In genomic region chr4:1298461-1298860, GRCh38 we compare ENCODE assay signal across 27 cellular contexts. TPM values are rescaled to one million over a fixed set of nuclear protein-coding genes. Genes with fewer than 3 reads are reported as not detected.
A peak's percentile ranks its signal among the peaks of the same experiment; 100 is the strongest.
DNase-seq lines count a peak whose midpoint lies in the region; ATAC-seq and TF ChIP-seq lines count a peak whose summit lies in the region.
"Had no signal": no experiment of that assay in that cellular context is flagged by ENCODE, and none has a peak within 500 bp of the region (broad histone marks: within the 10 kb centered on the region; RNA-seq: fewer than 3 reads in every experiment).

No MANE protein-coding gene starts in this region.

- no peak overlapping the region for H3K4me3 ChIP-seq in HL-60 (replicated peaks; ENCODE audit: insufficient read depth, low read length)
- no peak overlapping the region for H3K4me3 ChIP-seq in neutrophil (ENCODE audit: low read depth in 1 of 2, low read length in 1 of 2)
- no peak overlapping the region for H3K4me3 ChIP-seq in upper lobe of left lung
- H3K4me3 ChIP-seq: BLaER1 treated with 17β-estradiol and CSF1 and Interleukin-3, amounts not matched to agents 10 nM and 100 nM; HAP-1; stomach had no signal

- no peaks in the 10 kb centered on the region for H3K9me3 ChIP-seq in neutrophil
- no peaks in the 10 kb centered on the region for H3K9me3 ChIP-seq in upper lobe of left lung
- H3K9me3 ChIP-seq: HAP-1, stomach had no signal

- H3K4me1 ChIP-seq in neutrophil (ENCODE audit: control insufficient read depth in 1 of 2, insufficient read depth in 1 of 2, low read depth in 1 of 2, low read length in 1 of 2) (peaks cover 74 to 78% of the 10 kb centered on the region in 2 experiments), upper lobe of left lung (peaks cover 14 to 38% (median 23%) of the 10 kb centered on the region in 4 donors)
- H3K4me1 ChIP-seq: HAP-1 had no signal

- H3K27ac Mint-ChIP-seq in central memory CD8-positive, alpha-beta T cell (ENCODE audit: low read depth) = peak overlapping the region; percentile 67
- H3K27ac Mint-ChIP-seq: activated CD4-positive, alpha-beta memory T cell treated with anti-CD3 and anti-CD28 coated beads, Interleukin-2, amount 10 ng/mL, durations not matched to agents 7 days and 5 days; T-helper 2 cell treated with Interferon-gamma antibody and Interleukin-4, amounts not matched to agents 5 μg/mL and 100 μg/mL, for 36 hours had no signal

- no peak for TF ChIP-seq CTCF in HL-60 (IDR thresholded peaks at IDR 0.05; ENCODE audit: insufficient read depth, low read length)
- TF ChIP-seq CTCF in neutrophil (IDR thresholded peaks at IDR 0.05) = no peak
- no peak for TF ChIP-seq CTCF in upper lobe of left lung (IDR thresholded peaks at IDR 0.05)

- H3K27me3 ChIP-seq in HL-60 (ENCODE audit: insufficient read depth, poor library complexity, severe bottlenecking) = no peaks in the 10 kb centered on the region
- H3K27me3 ChIP-seq in neutrophil = no peaks in the 10 kb centered on the region
- H3K27me3 ChIP-seq in upper lobe of left lung = no peaks in the 10 kb centered on the region
- H3K27me3 ChIP-seq: BLaER1 treated with 17β-estradiol and CSF1 and Interleukin-3, amounts not matched to agents 10 nM and 100 nM; stomach had no signal

- ATAC-seq in central memory CD8-positive, alpha-beta T cell (replicated peaks; ENCODE audit: extremely low read depth, poor library complexity, severe bottlenecking) = no peak
- ATAC-seq in upper lobe of left lung (ENCODE audit: low FRiP score in 2 of 2) (no peak), GM21576 (IDR thresholded peaks at IDR 0.05; ENCODE audit: unreplicated experiment) (no peak)

- H3K4me3 Mint-ChIP-seq in central memory CD8-positive, alpha-beta T cell = no peak overlapping the region
- H3K4me3 Mint-ChIP-seq: activated CD4-positive, alpha-beta memory T cell treated with anti-CD3 and anti-CD28 coated beads, Interleukin-2, amount 10 ng/mL, durations not matched to agents 7 days and 5 days; activated naive CD8-positive, alpha-beta T cell treated with anti-CD3 and anti-CD28 coated beads for 36 hours; T-helper 2 cell treated with Interferon-gamma antibody and Interleukin-4, amounts not matched to agents 5 μg/mL and 100 μg/mL, for 36 hours had no signal

- TF ChIP-seq POLR2A in upper lobe of left lung (IDR thresholded peaks at IDR 0.05) = no peak

- WGBS in upper lobe of left lung, 2 donors = 97 to 98% methylated on average over 7 of the region's 7 CpGs

- DNase-seq in HL-60 (ENCODE audit: low read depth in 1 of 2, low spot score in 1 of 2) (no peak), upper lobe of left lung (peak; percentile 16 to 30), cerebellar nuclear complex (lab: John Stamatoyannopoulos, UW) (no peak), NCI-H2107 treated with DMSO at 0.1 percent for 48 hours (lab: John Stamatoyannopoulos, UW; ENCODE audit: unreplicated experiment) (no peak)
- no peak for DNase-seq in central memory CD8-positive, alpha-beta T cell (ENCODE audit: low spot score in 2 of 2)
- DNase-seq: activated CD4-positive, alpha-beta memory T cell treated with anti-CD3 and anti-CD28 coated beads, Interleukin-2, amount 10 ng/mL, durations not matched to agents 7 days and 5 days; activated CD4-positive, alpha-beta T cell treated with anti-CD3 and anti-CD28 coated beads for 1 hour; activated CD8-positive, alpha-beta memory T cell treated with anti-CD3 and anti-CD28 coated beads, Interleukin-2, amount 50 U/mL, for 4 hours; activated naive CD8-positive, alpha-beta T cell treated with anti-CD3 and anti-CD28 coated beads for 36 hours; anterior cingulate cortex; COR-L47; effector CD8-positive, alpha-beta T cell; erythroblast; islet precursor cell; midbrain; MV-4-11; naive B cell; NCI-H146; retina; SHP77; small intestine; stomach had no signal

- peaks cover 71% of the 10 kb centered on the region for H3K4me1 Mint-ChIP-seq in central memory CD8-positive, alpha-beta T cell

- H3K36me3 Mint-ChIP-seq in central memory CD8-positive, alpha-beta T cell (ENCODE audit: insufficient read depth) = peaks cover 24% of the 10 kb centered on the region

- peaks cover 36% of the 10 kb centered on the region for H3K36me3 ChIP-seq in neutrophil
- peaks cover 0 to 55% (median 23%) of the 10 kb centered on the region in 4 donors for H3K36me3 ChIP-seq in upper lobe of left lung

- H3K27ac ChIP-seq in HL-60 (replicated peaks) (peak overlapping the region; percentile 76), neutrophil (peak overlapping the region; percentile 96), upper lobe of left lung (no peak overlapping the region)

- no peaks in the 10 kb centered on the region for H3K9me3 Mint-ChIP-seq in central memory CD8-positive, alpha-beta T cell
- H3K9me3 Mint-ChIP-seq: activated CD4-positive, alpha-beta memory T cell treated with anti-CD3 and anti-CD28 coated beads, Interleukin-2, amount 10 ng/mL, durations not matched to agents 7 days and 5 days; activated naive CD8-positive, alpha-beta T cell treated with anti-CD3 and anti-CD28 coated beads for 36 hours; naive B cell; T-helper 2 cell treated with Interferon-gamma antibody and Interleukin-4, amounts not matched to agents 5 μg/mL and 100 μg/mL, for 36 hours had no signal

- no peaks in the 10 kb centered on the region for H3K27me3 Mint-ChIP-seq in central memory CD8-positive, alpha-beta T cell
- H3K27me3 Mint-ChIP-seq: activated CD4-positive, alpha-beta memory T cell treated with anti-CD3 and anti-CD28 coated beads, Interleukin-2, amount 10 ng/mL, durations not matched to agents 7 days and 5 days; activated naive CD8-positive, alpha-beta T cell treated with anti-CD3 and anti-CD28 coated beads for 36 hours; naive B cell had no signal

- no peak for TF ChIP-seq EP300 in upper lobe of left lung (IDR thresholded peaks at IDR 0.05)

RNA-seq across cellular contexts. Expression of gene MAEA, which starts 8.8 kb away (rescaled TPM):
- 100 to 1,000 TPM in 1 of 6 donors, 10 to 100 TPM in 5; 58.5 to 289 (median 73.0) TPM for total RNA-seq in upper lobe of left lung

RNA-seq across cellular contexts. Expression of gene UVSSA, which starts 48.5 kb away (rescaled TPM):
- 100 to 1,000 TPM in 1 of 6 donors, 10 to 100 TPM in 5; 15.2 to 138 (median 46.5) TPM for total RNA-seq in upper lobe of left lung

RNA-seq across cellular contexts. Expression of gene CTBP1, which starts 49.5 kb away (rescaled TPM):
- 100 to 1,000 TPM; 142 to 483 (median 213) TPM for total RNA-seq in upper lobe of left lung

Comparison
In these comparisons a context has a peak if more than half of its experiments do, and no peak if none do; other contexts are left out.
1. DNase-seq: peak in upper lobe of left lung (2 of 2); none in HL-60 (0 of 2), central memory CD8-positive, alpha-beta T cell (0 of 2), cerebellar nuclear complex (0 of 2) and NCI-H2107 treated with DMSO at 0.1 percent for 48 hours (single experiment).
2. H3K27ac ChIP-seq: peak in HL-60 (single experiment) and neutrophil (single experiment); none in upper lobe of left lung (0 of 4).